1 cellular context compared by ENCODE assay signal in genomic region chr6:118651282-118652050, GRCh38.
TF ChIP-seq lines count a peak whose summit lies in the region.

CEP85L (minus strand) TSS chr6:118651591; CDS start chr6:118651269, 322 bp downstream.

TF ChIP-seq in HEK293, 187 proteins besides CTCF, POLR2A, EP300 and RAD21 (continued from another document and continues in another):
- TF ChIP-seq ZNF600 (tag by site-specific recombination; IDR thresholded peaks at IDR 0.05), result no peak; the same call in 1 of the 2 replicates
- TF ChIP-seq ZNF433 (tag by site-specific recombination; IDR thresholded peaks at IDR 0.05; ENCODE audit: low read depth), result no peak
- TF ChIP-seq ZNF157 (tag by site-specific recombination; IDR thresholded peaks at IDR 0.05), result no peak
- no peak for TF ChIP-seq ZNF514 (tag by site-specific recombination; IDR thresholded peaks at IDR 0.05)
- TF ChIP-seq ZNF221 (tag by site-specific recombination; IDR thresholded peaks at IDR 0.05; ENCODE audit: borderline replicate concordance), result no peak
- peak; percentile 78 for TF ChIP-seq ZNF335 (tag by site-specific recombination; conservative IDR thresholded peaks at IDR 0.05)
- TF ChIP-seq ZNF660 (tag by site-specific recombination; IDR thresholded peaks at IDR 0.05), result no peak
- peak; percentile 66; the same call in 1 of the 2 replicates for TF ChIP-seq ZEB2 (tag by site-specific recombination; IDR thresholded peaks at IDR 0.05)
- TF ChIP-seq KLF10 (tag by site-specific recombination; IDR thresholded peaks at IDR 0.05), result peak; percentile 16; the same call in 1 of the 2 replicates
- no peak for TF ChIP-seq YY2 (tag by site-specific recombination; IDR thresholded peaks at IDR 0.05)
- TF ChIP-seq ZNF701 (tag by site-specific recombination; IDR thresholded peaks at IDR 0.05), result no peak
- TF ChIP-seq ZNF341 (tag by site-specific recombination; IDR thresholded peaks at IDR 0.05; ENCODE audit: low read depth), result peak; percentile 93
- TF ChIP-seq ZNF274 (IDR thresholded peaks at IDR 0.05; ENCODE audit: low read length), result no peak
- no peak for TF ChIP-seq ZNF274 (tag by site-specific recombination; IDR thresholded peaks at IDR 0.05; ENCODE audit: borderline replicate concordance)
- TF ChIP-seq SP2 (tag by site-specific recombination; IDR thresholded peaks at IDR 0.05), result peak; percentile 81
- TF ChIP-seq IKZF3 (tag by site-specific recombination; IDR thresholded peaks at IDR 0.05), result peak; percentile 70
- TF ChIP-seq SP7 (tag by site-specific recombination; IDR thresholded peaks at IDR 0.05), result 0 out of 2 replicates have a peak, but pooled peaks have one; percentile 16
- no peak for TF ChIP-seq ZNF184 (tag by site-specific recombination; IDR thresholded peaks at IDR 0.05)
- TF ChIP-seq ZFHX2 (tag by site-specific recombination; conservative IDR thresholded peaks at IDR 0.05), result peak; percentile 34; the same call in 1 of the 2 replicates
- TF ChIP-seq ZNF558 (tag by site-specific recombination; IDR thresholded peaks at IDR 0.05), result no peak
- TF ChIP-seq ZNF449 (tag by site-specific recombination; IDR thresholded peaks at IDR 0.05), result 0 out of 2 replicates have a peak, but pooled peaks have one; percentile 49
- no peak for TF ChIP-seq ZNF747 (tag by site-specific recombination; IDR thresholded peaks at IDR 0.05)
- TF ChIP-seq ZNF513 (tag by site-specific recombination; IDR thresholded peaks at IDR 0.05), result no peak
- no peak for TF ChIP-seq SETDB1 (IDR thresholded peaks at IDR 0.05; ENCODE audit: insufficient read length, low read length)
- peak; percentile 57; the same call in 1 of the 2 replicates for TF ChIP-seq PBX3 (CRISPR knock-in tag; IDR thresholded peaks at IDR 0.05)
- no peak for TF ChIP-seq ZFP41 (tag by site-specific recombination; IDR thresholded peaks at IDR 0.05; ENCODE audit: borderline replicate concordance)
- no peak for TF ChIP-seq ZBTB10 (tag by site-specific recombination; IDR thresholded peaks at IDR 0.05)
- no peak for TF ChIP-seq ZNF132 (tag by site-specific recombination; IDR thresholded peaks at IDR 0.05; ENCODE audit: borderline replicate concordance)
- no peak for TF ChIP-seq ZNF610 (tag by site-specific recombination; IDR thresholded peaks at IDR 0.05; ENCODE audit: borderline replicate concordance)
- no peak for TF ChIP-seq ZNF768 (tag by site-specific recombination; IDR thresholded peaks at IDR 0.05)
- no peak for TF ChIP-seq HOXD13 (CRISPR knock-in tag; IDR thresholded peaks at IDR 0.05; ENCODE audit: borderline replicate concordance)
- TF ChIP-seq PRDM6 (tag by site-specific recombination; IDR thresholded peaks at IDR 0.05), result no peak
- TF ChIP-seq FEZF1 (tag by site-specific recombination; IDR thresholded peaks at IDR 0.05), result no peak
- no peak for TF ChIP-seq ZNF114 (tag by site-specific recombination; IDR thresholded peaks at IDR 0.05)
- TF ChIP-seq ZNF24 (tag by site-specific recombination; IDR thresholded peaks at IDR 0.05), result no peak
- no peak for TF ChIP-seq ZSCAN4 (tag by site-specific recombination; IDR thresholded peaks at IDR 0.05)
- peak; percentile 19; the same call in 1 of the 2 replicates for TF ChIP-seq GLIS1 (tag by site-specific recombination; IDR thresholded peaks at IDR 0.05)
- TF ChIP-seq ZNF670 (tag by site-specific recombination; IDR thresholded peaks at IDR 0.05; ENCODE audit: low read depth), result no peak
- TF ChIP-seq ZNF518A (tag by site-specific recombination; conservative IDR thresholded peaks at IDR 0.05; ENCODE audit: low read depth), result no peak
- TF ChIP-seq ZSCAN30 (tag by site-specific recombination; IDR thresholded peaks at IDR 0.05), result peak; percentile 65
- peak; percentile 75 for TF ChIP-seq KLF9 (tag by site-specific recombination; IDR thresholded peaks at IDR 0.05; ENCODE audit: low read depth)
- no peak for TF ChIP-seq ZNF707 (tag by site-specific recombination; IDR thresholded peaks at IDR 0.05)
- peak; percentile 31 for TF ChIP-seq ZBTB48 (tag by site-specific recombination; IDR thresholded peaks at IDR 0.05)
- 0 out of 2 replicates have a peak, but pooled peaks have one; percentile 17 for TF ChIP-seq PRDM4 (tag by site-specific recombination; IDR thresholded peaks at IDR 0.05)
- no peak for TF ChIP-seq ZNF639 (tag by site-specific recombination; IDR thresholded peaks at IDR 0.05)
- no peak for TF ChIP-seq ZNF621 (tag by site-specific recombination; IDR thresholded peaks at IDR 0.05)
- no peak for TF ChIP-seq ZNF350 (tag by site-specific recombination; IDR thresholded peaks at IDR 0.05)
